In genomic region chr12:18363321-18363720, GRCh38 we compare ENCODE assay signal across 19 cellular contexts.
"Had no signal": no experiment of that assay in that cellular context is flagged by ENCODE, and none has a peak within 500 bp of the region (broad histone marks: within the 10 kb centered on the region; RNA-seq: fewer than 3 reads in every experiment).

No MANE protein-coding gene starts in this region.

- H3K79me2 ChIP-seq: hepatocyte had no signal

- H3K9me3 ChIP-seq: neutrophil, psoas muscle, right lobe of liver, suprapubic skin, thyroid gland had no signal

- DNase-seq: dermis blood vessel endothelial cell; foreskin melanocyte; head of caudate nucleus; kidney; left colon; left ventricle myocardium superior; mesenchymal stem cell; naive B cell; psoas muscle; retina; right lobe of liver; stimulated activated CD4-positive, alpha-beta T cell treated with anti-CD3 and anti-CD28 coated beads, Interleukin-4, amount 100 ng/mL, for 1 hour; stimulated activated CD8-positive, alpha-beta memory T cell treated with anti-CD3 and anti-CD28 coated beads, Interleukin-4, amount 100 ng/mL, for 48 hours; stimulated activated naive CD8-positive, alpha-beta T cell treated with anti-CD3 and anti-CD28 coated beads, Interleukin-15, Interleukin-2, amounts not matched to agents 100 U/mL and 50 U/mL, for 24 hours; thyroid gland had no signal

- H3K4me2 ChIP-seq: hepatocyte had no signal

- H3K27ac ChIP-seq: hepatocyte, neutrophil, psoas muscle, right lobe of liver, suprapubic skin, thyroid gland had no signal

- H3K27me3 ChIP-seq: hepatocyte, neutrophil, right lobe of liver, suprapubic skin, thyroid gland had no signal

- H3K4me1 ChIP-seq: psoas muscle, suprapubic skin, thyroid gland had no signal

- H3K36me3 ChIP-seq: neutrophil, suprapubic skin, thyroid gland had no signal

- H3K4me3 ChIP-seq: hepatocyte, lung, psoas muscle, right lobe of liver, suprapubic skin, thyroid gland had no signal
